In genomic region chr1:172397221-172397620, GRCh38 we compare ENCODE assay signal across 14 cellular contexts. TPM values are rescaled to one million over a fixed set of nuclear protein-coding genes. Genes with fewer than 3 reads are reported as not detected.
A peak's percentile ranks its signal among the peaks of the same experiment; 100 is the strongest.
DNase-seq lines count a peak whose midpoint lies in the region; ATAC-seq and TF ChIP-seq lines count a peak whose summit lies in the region.
"Had no signal": no experiment of that assay in that cellular context is flagged by ENCODE, and none has a peak within 500 bp of the region (broad histone marks: within the 10 kb centered on the region; RNA-seq: fewer than 3 reads in every experiment).

No MANE protein-coding gene starts in this region.

- WGBS in heart right ventricle, 2 donors = 64 to 68% methylated on average over 3 of the region's 3 CpGs
- 61 to 73% methylated on average over 3 of the region's 3 CpGs for WGBS in transverse colon (ENCODE audit: low coverage in 1 of 2), 2 donors

- intact Hi-C loops in heart right ventricle (cut with DNase I) (loop anchor here in 7 of 10 donors (5.0 to 10.0 kb wide), 7 partner anchors 40 to 305 kb away; no protein-coding TSS in a partner anchor), cardiac septum (cut with DNase I) (loop anchor here (10.0 kb wide), 1 partner anchor 112 kb away; no protein-coding TSS in a partner anchor), PC-3 (cut with micrococcal nuclease) (loop anchor here (5.0 to 10.0 kb wide), 2 partner anchors 55 to 752 kb away; no protein-coding TSS in a partner anchor), transverse colon (cut with DNase I; ENCODE audit: low total_unique reads) (loop anchor here (5.0 kb wide), 1 partner anchor 255 kb away; no protein-coding TSS in a partner anchor)

- CTCF ChIA-PET in PC-3 (lab: Charles Lee) = interaction anchor here (1.1 kb wide), 1 partner anchor 395 kb away, joined by 5 read pairs; no protein-coding TSS in a partner anchor

- H3K4me3 ChIP-seq in heart right ventricle = no peak overlapping the region
- no peak overlapping the region for H3K4me3 ChIP-seq in PC-3 (ENCODE audit: low read length)
- no peak overlapping the region for H3K4me3 ChIP-seq in transverse colon
- no peak overlapping the region for H3K4me3 ChIP-seq in Peyer's patch
- H3K4me3 ChIP-seq: BLaER1 treated with 17β-estradiol and CSF1 and Interleukin-3, amounts not matched to agents 10 nM and 100 nM; lung; spleen; stomach had no signal

- H3K27ac ChIP-seq in heart right ventricle = peak overlapping the region in 6 of 10 donors; percentile 9 to 68 (median 56)
- no peak overlapping the region for H3K27ac ChIP-seq in PC-3 (ENCODE audit: low read length)
- H3K27ac ChIP-seq in transverse colon = peak overlapping the region in 3 of 4 donors; percentile 52 to 74 (median 71)
- H3K27ac ChIP-seq in Peyer's patch = no peak overlapping the region
- H3K27ac ChIP-seq: BLaER1 treated with 17β-estradiol and CSF1 and Interleukin-3, amounts not matched to agents 10 nM and 100 nM had no signal

- H3K9me3 ChIP-seq in heart right ventricle = no peaks in the 10 kb centered on the region
- no peaks in the 10 kb centered on the region for H3K9me3 ChIP-seq in PC-3 (ENCODE audit: low read length)
- H3K9me3 ChIP-seq in transverse colon = no peaks in the 10 kb centered on the region
- H3K9me3 ChIP-seq in Peyer's patch = no peaks in the 10 kb centered on the region
- H3K9me3 ChIP-seq: BLaER1 treated with 17β-estradiol and CSF1 and Interleukin-3, amounts not matched to agents 10 nM and 100 nM; spleen; stomach had no signal

- H3F3A ChIP-seq in PC-3 (ENCODE audit: low read length, unreplicated experiment) = no peaks in the 10 kb centered on the region

- no peak overlapping the region for H2AFZ ChIP-seq in PC-3 (ENCODE audit: low read length)

- ATAC-seq in heart right ventricle = peak in 4 of 8 donors; percentile 34 to 72 (median 56)
- no peak for ATAC-seq in PC-3
- ATAC-seq in GM21381 (IDR thresholded peaks at IDR 0.05; ENCODE audit: unreplicated experiment) = no peak
- ATAC-seq in GM18517 (IDR thresholded peaks at IDR 0.05; ENCODE audit: unreplicated experiment) = no peak

- H3K27me3 ChIP-seq in heart right ventricle (no peaks in the 10 kb centered on the region), PC-3 (ENCODE audit: low read length) (no peaks in the 10 kb centered on the region), transverse colon (no peaks in the 10 kb centered on the region), Peyer's patch (no peaks in the 10 kb centered on the region)
- H3K27me3 ChIP-seq: BLaER1 treated with 17β-estradiol and CSF1 and Interleukin-3, amounts not matched to agents 10 nM and 100 nM; spleen; stomach had no signal

- in situ Hi-C loops in transverse colon (cut with MboI; ENCODE audit: low pct_ligation_motif_present in 1 of 4, low pct_unique_long_range_greater_than_20kb in 1 of 4, low sequenced_read_pairs in 3 of 4) = loop anchor here in 1 of 4 donors (25.0 kb wide), 1 partner anchor 210 kb away; no protein-coding TSS in a partner anchor

- no peak overlapping the region for H3K9ac ChIP-seq in PC-3 (ENCODE audit: low read length)
- H3K9ac ChIP-seq: BLaER1 treated with 17β-estradiol and CSF1 and Interleukin-3, amounts not matched to agents 10 nM and 100 nM had no signal

- no peak for TF ChIP-seq EP300 in transverse colon (IDR thresholded peaks at IDR 0.05; ENCODE audit: low read depth)

- no peak overlapping the region for H3K4me2 ChIP-seq in PC-3 (ENCODE audit: low read length)
- H3K4me2 ChIP-seq: BLaER1 treated with 17β-estradiol and CSF1 and Interleukin-3, amounts not matched to agents 10 nM and 100 nM had no signal

- no TSS peak for BruUV-seq in PC-3 (replicated peaks; lab: Mats Ljungman, UMichigan)

- no peak for TF ChIP-seq CTCF in heart right ventricle (IDR thresholded peaks at IDR 0.05)
- no peak for TF ChIP-seq CTCF in PC-3 (conservative IDR thresholded peaks at IDR 0.05; ENCODE audit: low read depth, low read length)
- no peak for TF ChIP-seq CTCF in transverse colon (IDR thresholded peaks at IDR 0.05)
- TF ChIP-seq CTCF in Peyer's patch (IDR thresholded peaks at IDR 0.05) = no peak

- H3K79me2 ChIP-seq in PC-3 (ENCODE audit: low read length) = no peaks in the 10 kb centered on the region

- POLR2A ChIA-PET in PC-3 (lab: Charles Lee; ENCODE audit: unreplicated experiment) = interaction anchor here (0.6 kb wide), 2 partner anchors 656 to 884 kb away, joined by 3 to 6 read pairs; no protein-coding TSS in a partner anchor

- H3K36me3 ChIP-seq in heart right ventricle = no peaks in the 10 kb centered on the region
- no peaks in the 10 kb centered on the region for H3K36me3 ChIP-seq in PC-3 (ENCODE audit: low read depth, low read length)
- H3K36me3 ChIP-seq in transverse colon = no peaks in the 10 kb centered on the region
- no peaks in the 10 kb centered on the region for H3K36me3 ChIP-seq in Peyer's patch
- H3K36me3 ChIP-seq: BLaER1 treated with 17β-estradiol and CSF1 and Interleukin-3, amounts not matched to agents 10 nM and 100 nM; spleen; stomach had no signal

- H3K4me1 ChIP-seq in heart right ventricle (peaks cover 0 to 69% (median 46%) of the 10 kb centered on the region in 9 donors), PC-3 (ENCODE audit: insufficient read depth, low read length) (peaks cover 56% of the 10 kb centered on the region), transverse colon (peaks cover 21 to 55% (median 39%) of the 10 kb centered on the region in 4 donors), Peyer's patch (peaks cover 0 to 23% (median 6%) of the 10 kb centered on the region in 4 donors)

- no peak for TF ChIP-seq POLR2A in transverse colon (IDR thresholded peaks at IDR 0.05)
- no peak for TF ChIP-seq POLR2A in Peyer's patch (IDR thresholded peaks at IDR 0.05)

- DNase-seq in heart right ventricle = no peak
- DNase-seq in cardiac septum (ENCODE audit: low spot score) = no peak
- DNase-seq in PC-3 = peak; percentile 76
- peak; percentile 66 for DNase-seq in fibroblast of peridontal ligament (ENCODE audit: extremely low read depth)
- DNase-seq in transverse colon = no peak
- DNase-seq in Peyer's patch = no peak
- DNase-seq: NCI-H524 treated with DMSO at 0.1 percent for 48 hours, spleen, stomach, T1000 had no signal

- H3K9me2 ChIP-seq in PC-3 (replicated peaks; ENCODE audit: low read length) = no peaks in the 10 kb centered on the region

- no peaks in the 10 kb centered on the region for H4K20me1 ChIP-seq in PC-3 (ENCODE audit: low read length)
- H4K20me1 ChIP-seq: BLaER1 treated with 17β-estradiol and CSF1 and Interleukin-3, amounts not matched to agents 10 nM and 100 nM had no signal

RNA-seq across cellular contexts. Expression of gene C1orf105, which starts 23.3 kb away (rescaled TPM):
- total RNA-seq in heart right ventricle (10 to 100 TPM in 4 of 10 donors, 1 to 10 TPM in 6; 4.5 to 52.7 (median 8.6) TPM), cardiac septum (6.5 TPM), PC-3 (2014; rRNA removed) (not detected in 2 replicates), transverse colon (not detected), Peyer's patch (not detected)
- 10 to 100 TPM in 1 of 2 donors, 1 to 10 TPM in 1; 1.1 to 19.5 TPM for polyA plus RNA-seq in heart right ventricle
- total RNA-seq: lung, spleen, stomach had no signal
- polyA plus RNA-seq: lung, spleen had no signal

RNA-seq across cellular contexts. Expression of gene PIGC, which starts 46.6 kb away (rescaled TPM):
- total RNA-seq in heart right ventricle = 10 to 100 TPM in 8 of 10 donors, 1 to 10 TPM in 2; 9.3 to 14.5 (median 13.0) TPM
- 10 to 100 TPM; 17.1 to 21.2 TPM for polyA plus RNA-seq in heart right ventricle
- 11.5 TPM for total RNA-seq in cardiac septum
- 57.5 and 70.5 TPM in 2 replicates for total RNA-seq in PC-3 (2014; rRNA removed)
- total RNA-seq in transverse colon = 10 to 100 TPM in 3 of 4 donors, 1 to 10 TPM in 1; 9.8 to 43.8 (median 22.8) TPM
- 10 to 100 TPM; 19.0 to 24.5 (median 20.4) TPM for total RNA-seq in Peyer's patch

Comparison
In these comparisons a context has a peak if more than half of its experiments do, and no peak if none do; other contexts are left out.
1. DNase-seq: peak in PC-3 (single experiment) and fibroblast of peridontal ligament (single experiment); none in heart right ventricle (0 of 2), cardiac septum (single experiment), transverse colon (single experiment) and Peyer's patch (0 of 3).
2. H3K27ac ChIP-seq: peak in heart right ventricle (6 of 10) and transverse colon (3 of 4); none in PC-3 (single experiment) and Peyer's patch (0 of 4).